Comparison of ENCODE assay signal across 21 cellular contexts in genomic region chr9:90921969-90922368, GRCh38.
DNase-seq lines count a peak whose midpoint lies in the region; ATAC-seq, FAIRE-seq and TF ChIP-seq lines count a peak whose summit lies in the region.
"Had no signal": no experiment of that assay in that cellular context is flagged by ENCODE, and none has a peak within 500 bp of the region (broad histone marks: within the 10 kb centered on the region; RNA-seq: fewer than 3 reads in every experiment).

No MANE protein-coding gene starts in this region.

- no peak overlapping the region for H3K4me3 ChIP-seq in MM.1S (ENCODE audit: low read length)
- no peak overlapping the region for H3K4me3 ChIP-seq in bronchial epithelial cell (ENCODE audit: low read depth, low read length)
- H3K4me3 ChIP-seq in testis, result no peak overlapping the region
- H3K4me3 ChIP-seq: HAP-1 had no signal

- H3K27ac ChIP-seq in MM.1S (ENCODE audit: low read length) (peak overlapping the region; percentile 99), RWPE1 (0 out of 2 replicates have a peak overlapping the region, but pooled peaks have one; percentile 6), testis (peak overlapping the region in 1 of 2 donors; percentile 84)

- H3K27me3 ChIP-seq in MM.1S (replicated peaks; ENCODE audit: insufficient read depth, low read length) (no peaks in the 10 kb centered on the region), bronchial epithelial cell (ENCODE audit: control insufficient read depth, insufficient read depth, low read length) (no peaks in the 10 kb centered on the region), testis (no peaks in the 10 kb centered on the region)

- TF ChIP-seq POLR2A in testis (IDR thresholded peaks at IDR 0.05) (no peak), GM12892 (IDR thresholded peaks at IDR 0.05; ENCODE audit: low read depth, low read length) (no peak)

- WGBS in testis, 2 donors, result 55 to 74% methylated on average over 7 of the region's 7 CpGs

- H3K9me2 ChIP-seq in MM.1S (replicated peaks; ENCODE audit: insufficient read depth, low read length), result no peaks in the 10 kb centered on the region

- FAIRE-seq in bronchial epithelial cell (lab: Jason Lieb, UNC) (peak; percentile 18), GM12892 (lab: Jason Lieb, UNC) (no peak)

- no peak for TF ChIP-seq CTCF in MM.1S (IDR thresholded peaks at IDR 0.05; ENCODE audit: low read length)
- TF ChIP-seq CTCF in RWPE1 (conservative IDR thresholded peaks at IDR 0.05; ENCODE audit: low read depth), result no peak
- TF ChIP-seq CTCF in bronchial epithelial cell (IDR thresholded peaks at IDR 0.05; ENCODE audit: insufficient read depth, low read length, severe bottlenecking), result no peak
- no peak for TF ChIP-seq CTCF in testis (IDR thresholded peaks at IDR 0.05)
- no peak for TF ChIP-seq CTCF in GM10266 (IDR thresholded peaks at IDR 0.05; ENCODE audit: control insufficient read depth, insufficient read depth, low read depth, missing control alignments)

- POLR2A ChIA-PET in RWPE1 (lab: Yijun Ruan, JAX; ENCODE audit: low non-redundant PET), result no interaction called here

- 0 out of 2 replicates have a peak overlapping the region, but pooled peaks have one; percentile 6 for H3K4me2 ChIP-seq in MM.1S (ENCODE audit: low read depth, low read length)

- no peaks in the 10 kb centered on the region for H4K20me1 ChIP-seq in MM.1S (ENCODE audit: insufficient read depth, low read length)

- no peak for ATAC-seq in HG03342 (IDR thresholded peaks at IDR 0.05; ENCODE audit: unreplicated experiment)
- ATAC-seq: CD8-positive, alpha-beta T cell; PC-3; T-cell had no signal

- DNase-seq in MM.1S (no peak), RWPE1 (ENCODE audit: low spot score) (no peak), bronchial epithelial cell (ENCODE audit: low read depth) (peak; percentile 54), testis (peak; percentile 36), GM10266 (ENCODE audit: extremely low spot score) (no peak), GM12892 (ENCODE audit: insufficient read length) (no peak)
- DNase-seq: Caco-2; CD8-positive, alpha-beta T cell; GOT3; HFFc6; Kasumi-1; NCI-H1105 treated with DMSO at 0.1 percent for 48 hours; NCI-H146; NCI-H1930; NCI-H2107; NCI-H524; NCI-H748 treated with DMSO at 0.1 percent for 48 hours; PC-3; T-cell had no signal

- H3K9ac ChIP-seq in MM.1S (ENCODE audit: low read length), result no peak overlapping the region; the same call in 1 of the 2 replicates

- peaks cover 62% of the 10 kb centered on the region for H3K4me1 ChIP-seq in MM.1S (ENCODE audit: low read length)
- peaks cover 20% of the 10 kb centered on the region for H3K4me1 ChIP-seq in testis
- H3K4me1 ChIP-seq: Caco-2, HAP-1 had no signal

- peaks cover 10% of the 10 kb centered on the region; the same call in 1 of the 2 replicates for H3K79me2 ChIP-seq in MM.1S (ENCODE audit: low read length)

- H3K9me3 ChIP-seq in MM.1S (replicated peaks; ENCODE audit: insufficient read depth, low read length) (no peaks in the 10 kb centered on the region), testis (no peaks in the 10 kb centered on the region)
- H3K9me3 ChIP-seq: Caco-2, HAP-1 had no signal

- peaks cover 40% of the 10 kb centered on the region for H3F3A ChIP-seq in MM.1S (ENCODE audit: insufficient read depth, low read length)

- intact Hi-C loops in testis (cut with DNase I; ENCODE audit: low total_unique reads), result no loop called here

- CTCF ChIA-PET in RWPE1 (lab: Yijun Ruan, JAX), result no interaction called here

- H2AFZ ChIP-seq in MM.1S (ENCODE audit: low read length), result 0 out of 2 replicates have a peak overlapping the region, but pooled peaks have one; percentile 27

- H3K36me3 ChIP-seq in MM.1S (replicated peaks; ENCODE audit: insufficient read depth, low read length) (no peaks in the 10 kb centered on the region), bronchial epithelial cell (ENCODE audit: control insufficient read depth, insufficient read depth, low read length) (no peaks in the 10 kb centered on the region), testis (ENCODE audit: low read depth, missing control alignments) (no peaks in the 10 kb centered on the region)
- H3K36me3 ChIP-seq: HAP-1 had no signal

Comparison
In these comparisons a context has a peak if more than half of its experiments do, and no peak if none do; other contexts are left out.
1. DNase-seq: peak in bronchial epithelial cell (single experiment) and testis (single experiment); none in MM.1S (single experiment), RWPE1 (single experiment), GM10266 (single experiment) and GM12892 (single experiment).